ENCODE assay signal across 12 cellular contexts in genomic region chr6:30813623-30814136, GRCh38.
DNase-seq lines count a peak whose midpoint lies in the region; ATAC-seq and TF ChIP-seq lines count a peak whose summit lies in the region.
"Had no signal": no experiment of that assay in that cellular context is flagged by ENCODE, and none has a peak within 500 bp of the region (broad histone marks: within the 10 kb centered on the region; RNA-seq: fewer than 3 reads in every experiment).

No MANE protein-coding gene starts in this region.

- no peaks in the 10 kb centered on the region for H3K36me3 ChIP-seq in osteoblast (ENCODE audit: insufficient read depth, low read length)

- peak overlapping the region; percentile 37 for H3K4me2 ChIP-seq in osteoblast (ENCODE audit: insufficient read depth, low read length)

- TF ChIP-seq CTCF in Calu3 (IDR thresholded peaks at IDR 0.05; ENCODE audit: unreplicated experiment) (no peak), choroid plexus epithelial cell (conservative IDR thresholded peaks at IDR 0.05; ENCODE audit: low read depth, low read length) (no peak), osteoblast (IDR thresholded peaks at IDR 0.05; ENCODE audit: extremely low read depth, low read depth, low read length) (no peak)

- DNase-seq in Calu3 (no peak), LoVo (ENCODE audit: low spot score) (peak; percentile 49), choroid plexus epithelial cell (ENCODE audit: low read depth) (peak; percentile 26), osteoblast (ENCODE audit: insufficient read length, low spot score, missing footprints) (no peak), pons (ENCODE audit: low spot score) (no peak), sciatic nerve (ENCODE audit: low spot score) (no peak)
- DNase-seq: immature natural killer cell, NCI-H1105 treated with DMSO at 0.1 percent for 48 hours, NCI-H82 had no signal

- H3K4me3 Mint-ChIP-seq in Calu3 (ENCODE audit: low read depth, unreplicated experiment): peak overlapping the region; percentile 3

- H3K27me3 Mint-ChIP-seq in Calu3 (ENCODE audit: unreplicated experiment): no peaks in the 10 kb centered on the region
- H3K27me3 Mint-ChIP-seq: progenitor cell of endocrine pancreas had no signal

- peak overlapping the region; percentile 84 for H3K27ac Mint-ChIP-seq in Calu3 (ENCODE audit: unreplicated experiment)

- peaks cover 51% of the 10 kb centered on the region for H3K4me1 Mint-ChIP-seq in Calu3 (ENCODE audit: low read depth, unreplicated experiment)

- TSS peak; percentile 52 for BruUV-seq in Calu3 (replicated peaks; lab: Mats Ljungman, UMichigan)

- intact Hi-C loops in Calu3 (cut with micrococcal nuclease; ENCODE audit: unreplicated experiment): loop anchor here (2.0 kb wide), 1 partner anchor 71 kb away; the partner anchor contains the start of gene FLOT1
- intact Hi-C loops in sciatic nerve (cut with DNase I): no loop called here

- H3K9me3 ChIP-seq in osteoblast (ENCODE audit: low read depth, low read length): no peaks in the 10 kb centered on the region

- H2AFZ ChIP-seq in osteoblast (ENCODE audit: low read length): peak overlapping the region; percentile 7

- peak overlapping the region; percentile 83 for H3K27ac ChIP-seq in osteoblast (ENCODE audit: low read depth, low read length)

- H4K20me1 ChIP-seq in osteoblast (ENCODE audit: insufficient read depth, low read length): no peaks in the 10 kb centered on the region

- H3K4me3 ChIP-seq in choroid plexus epithelial cell (ENCODE audit: low read depth, low read length) (no peak overlapping the region), osteoblast (ENCODE audit: insufficient read depth, low read length) (no peak overlapping the region)

- CTCF ChIA-PET in Calu3 (lab: Charles Lee): interaction anchor here (0.8 to 1.8 kb wide), 7 partner anchors 10 to 70 kb away, joined by 3 to 10 read pairs (median 3); no protein-coding TSS in a partner anchor

- H3K79me2 ChIP-seq in osteoblast (ENCODE audit: insufficient read depth, low read length): no peaks in the 10 kb centered on the region

- H3K9me3 Mint-ChIP-seq in Calu3 (ENCODE audit: low read depth, unreplicated experiment): no peaks in the 10 kb centered on the region
- H3K9me3 Mint-ChIP-seq: immature natural killer cell had no signal

- no peak for ATAC-seq in HG02623 (IDR thresholded peaks at IDR 0.05; ENCODE audit: unreplicated experiment)
- ATAC-seq in GM21717 (IDR thresholded peaks at IDR 0.05; ENCODE audit: unreplicated experiment): no peak
- no peak for ATAC-seq in sciatic nerve

- peaks cover 25% of the 10 kb centered on the region for H3K36me3 Mint-ChIP-seq in Calu3 (ENCODE audit: insufficient read depth, unreplicated experiment)

- H3K4me1 ChIP-seq in osteoblast (ENCODE audit: insufficient read depth, low read length): peaks cover 25% of the 10 kb centered on the region

- H3K27me3 ChIP-seq in osteoblast (ENCODE audit: insufficient read depth, low read length): no peaks in the 10 kb centered on the region

Comparison
In these comparisons a context has a peak if more than half of its experiments do, and no peak if none do; other contexts are left out.
1. DNase-seq: peak in LoVo (single experiment) and choroid plexus epithelial cell (single experiment); none in Calu3 (single experiment), osteoblast (single experiment), pons (single experiment) and sciatic nerve (single experiment).